In genomic region chr20:23084845-23085355, GRCh38 we compare ENCODE assay signal across 14 cellular contexts. TPM values are rescaled to one million over a fixed set of nuclear protein-coding genes. Genes with fewer than 3 reads are reported as not detected.
DNase-seq lines count a peak whose midpoint lies in the region; ATAC-seq and TF ChIP-seq lines count a peak whose summit lies in the region.
"Had no signal": no experiment of that assay in that cellular context is flagged by ENCODE, and none has a peak within 500 bp of the region (broad histone marks: within the 10 kb centered on the region; RNA-seq: fewer than 3 reads in every experiment).

No MANE protein-coding gene starts in this region.

- H3K9ac ChIP-seq in trophoblast cell (ENCODE audit: low read length) (no peak overlapping the region), H9 (ENCODE audit: extremely low read depth, insufficient read length, low read length) (no peak overlapping the region)

- H3K27me3 ChIP-seq in trophoblast cell (ENCODE audit: insufficient read depth, low read length) (no peaks in the 10 kb centered on the region), H9 (ENCODE audit: insufficient read depth, low read length) (no peaks in the 10 kb centered on the region)

- H3K23ac ChIP-seq in trophoblast cell (ENCODE audit: low read length) (no peak overlapping the region), H9 (ENCODE audit: insufficient read length, low read depth, low read length) (no peak overlapping the region)

- H3K18ac ChIP-seq in trophoblast cell (ENCODE audit: low read length) (no peak overlapping the region), H9 (ENCODE audit: insufficient read length, low read depth, low read length) (no peak overlapping the region)

- H2BK120ac ChIP-seq in trophoblast cell (ENCODE audit: insufficient read depth, low read length, poor library complexity) (no peak overlapping the region), H9 (ENCODE audit: low read depth, low read length, poor library complexity, severe bottlenecking) (no peak overlapping the region)

- H2BK12ac ChIP-seq in trophoblast cell (ENCODE audit: low read length) (no peak overlapping the region), H9 (ENCODE audit: insufficient read length, low read depth, low read length) (no peak overlapping the region)

- H3K9me3 Mint-ChIP-seq in immature natural killer cell (no peaks in the 10 kb centered on the region), H9 (no peaks in the 10 kb centered on the region)
- H3K9me3 Mint-ChIP-seq: brain; CD4-positive, CD25-positive, alpha-beta regulatory T cell; naive thymus-derived CD8-positive, alpha-beta T cell had no signal

- H3K27me3 Mint-ChIP-seq in immature natural killer cell (ENCODE audit: low read depth in 3 of 3) (peaks cover 0 to 4% (median 0%) of the 10 kb centered on the region in 3 donors), H9 (ENCODE audit: low read depth) (peaks cover 4% of the 10 kb centered on the region; the same call in 1 of the 2 replicates)

- no peaks in the 10 kb centered on the region for H3K79me1 ChIP-seq in trophoblast cell (ENCODE audit: low read length)
- H3K79me1 ChIP-seq in H9 (ENCODE audit: insufficient read depth, low read depth, low read length, poor library complexity, severe bottlenecking): no peaks in the 10 kb centered on the region

- H3K4me3 ChIP-seq in coronary artery (peak overlapping the region; percentile 71), trophoblast cell (ENCODE audit: low read depth, low read length) (peak overlapping the region; percentile 38), urinary bladder (ENCODE audit: low read depth, low read length) (peak overlapping the region; percentile 16)

- no peak overlapping the region for H2AFZ ChIP-seq in trophoblast cell (ENCODE audit: insufficient read depth, low read length, poor library complexity)
- H2AFZ ChIP-seq in H9 (ENCODE audit: low read length): no peak overlapping the region

- no peak overlapping the region for H2BK15ac ChIP-seq in H9 (ENCODE audit: low read depth, low read length)

- no peak overlapping the region for H2BK5ac ChIP-seq in trophoblast cell (ENCODE audit: low read depth, low read length, poor library complexity)
- H2BK5ac ChIP-seq in H9 (ENCODE audit: insufficient read length, low read length): no peak overlapping the region

- no peak overlapping the region for H3K4ac ChIP-seq in trophoblast cell (ENCODE audit: low read depth, low read length)
- no peak overlapping the region for H3K4ac ChIP-seq in H9 (ENCODE audit: low read depth, low read length)

- H3T11ph ChIP-seq in H9 (ENCODE audit: low read length): no peak overlapping the region

- H2BK20ac ChIP-seq in H9 (ENCODE audit: low read depth, low read length, poor library complexity, severe bottlenecking): no peak overlapping the region

- H3K36me3 Mint-ChIP-seq in immature natural killer cell (peaks cover 0 to 3% (median 1%) of the 10 kb centered on the region in 3 donors), H9 (ENCODE audit: insufficient read depth in 1 of 3, low read depth in 3 of 3) (no peaks in the 10 kb centered on the region)
- H3K36me3 Mint-ChIP-seq: brain; CD4-positive, CD25-positive, alpha-beta regulatory T cell; naive thymus-derived CD8-positive, alpha-beta T cell had no signal

- TF ChIP-seq CTCF in coronary artery (IDR thresholded peaks at IDR 0.05): no peak
- TF ChIP-seq CTCF in H9 (conservative IDR thresholded peaks at IDR 0.05): no peak

- no peaks in the 10 kb centered on the region for H4K20me1 ChIP-seq in H9 (ENCODE audit: control insufficient read depth, insufficient read depth, insufficient read length)

- H3K79me2 ChIP-seq in trophoblast cell (ENCODE audit: control insufficient read depth, insufficient read depth, low read length, poor library complexity) (no peaks in the 10 kb centered on the region), H9 (ENCODE audit: insufficient read depth, low read length) (no peaks in the 10 kb centered on the region)

- no peak for ATAC-seq in HG02759 (IDR thresholded peaks at IDR 0.05; ENCODE audit: unreplicated experiment)
- ATAC-seq: naive thymus-derived CD8-positive, alpha-beta T cell had no signal

- H4K8ac ChIP-seq in trophoblast cell (ENCODE audit: low read depth, low read length) (no peak overlapping the region), H9 (replicated peaks; ENCODE audit: insufficient read length, low read depth, low read length) (no peak overlapping the region)

- H3K4me2 ChIP-seq in trophoblast cell (ENCODE audit: low read length): no peak overlapping the region
- no peak overlapping the region for H3K4me2 ChIP-seq in H9 (ENCODE audit: insufficient read depth, insufficient read length, low read length)

- H3K27ac Mint-ChIP-seq in immature natural killer cell (peak overlapping the region; percentile 84 to 97 (median 94)), H9 (no peak overlapping the region; a peak in 1 of 7 replicates)
- H3K27ac Mint-ChIP-seq: brain; naive thymus-derived CD8-positive, alpha-beta T cell had no signal

- no CpG with 5 or more reads among the region's 24 CpGs for WGBS in trophoblast cell (ENCODE audit: extremely low coverage, insufficient coverage, insufficient read length)
- WGBS in urinary bladder: 61% methylated on average over 24 of the region's 24 CpGs
- no CpG with 5 or more reads among the region's 24 CpGs for WGBS in H9 (ENCODE audit: extremely low coverage, insufficient read length, low lambda C conversion rate)

- H3K14ac ChIP-seq in trophoblast cell (ENCODE audit: low read length) (no peak overlapping the region), H9 (ENCODE audit: insufficient read depth, low read length) (no peak overlapping the region)

- H3K56ac ChIP-seq in H9 (ENCODE audit: insufficient read length, low read depth, low read length): no peak overlapping the region

- H3K4me1 Mint-ChIP-seq in immature natural killer cell: peaks cover 68 to 74% of the 10 kb centered on the region in 2 donors
- H3K4me1 Mint-ChIP-seq in H9: peaks cover 13 to 17% of the 10 kb centered on the region in 2 experiments

- no peak overlapping the region for H4K91ac ChIP-seq in trophoblast cell (ENCODE audit: low read depth, low read length)
- H4K91ac ChIP-seq in H9 (ENCODE audit: insufficient read length, low read depth, low read length): no peak overlapping the region

- H4K5ac ChIP-seq in H9 (ENCODE audit: insufficient read length, low read depth, low read length): no peak overlapping the region

- H3K4me3 Mint-ChIP-seq in immature natural killer cell (peak overlapping the region; percentile 59 to 90 (median 71)), H9 (no peak overlapping the region)
- H3K4me3 Mint-ChIP-seq: brain; naive thymus-derived CD8-positive, alpha-beta T cell had no signal

- H3K9me3 ChIP-seq in trophoblast cell (ENCODE audit: insufficient read depth, low read depth, low read length): no peaks in the 10 kb centered on the region
- H3K9me3 ChIP-seq in H9 (ENCODE audit: control insufficient read depth, low read depth, low read length): no peaks in the 10 kb centered on the region

- H4K12ac ChIP-seq in trophoblast cell (ENCODE audit: low read depth, low read length): no peak overlapping the region

- H3K36me3 ChIP-seq in trophoblast cell (ENCODE audit: control insufficient read depth in 1 of 2, insufficient read depth in 2 of 2, low read length in 2 of 2): no peaks in the 10 kb centered on the region
- H3K36me3 ChIP-seq in urinary bladder (ENCODE audit: insufficient read depth): no peaks in the 10 kb centered on the region

- peak; percentile 72 for DNase-seq in coronary artery (ENCODE audit: low spot score)
- no peak for DNase-seq in immature natural killer cell
- DNase-seq in trophoblast cell: no peak
- DNase-seq in H9: no peak
- no peak for DNase-seq in NCI-H2171 (lab: John Stamatoyannopoulos, UW)
- DNase-seq: activated effector memory CD4-positive, alpha-beta T cell treated with anti-CD3 and anti-CD28 coated beads, Interleukin-2, amount 50 U/mL, for 16 hours; CD4-positive, CD25-positive, alpha-beta regulatory T cell; DND-41; naive thymus-derived CD8-positive, alpha-beta T cell; small intestine had no signal

- H3K27ac ChIP-seq in coronary artery: peak overlapping the region; percentile 85 to 98
- H3K27ac ChIP-seq in trophoblast cell (ENCODE audit: low read depth, low read length): no peak overlapping the region
- peak overlapping the region; percentile 59 for H3K27ac ChIP-seq in urinary bladder (ENCODE audit: low read depth)
- H3K27ac ChIP-seq in H9 (ENCODE audit: insufficient read length, low read depth, low read length): no peak overlapping the region

- H2AK5ac ChIP-seq in trophoblast cell (ENCODE audit: low read length): no peak overlapping the region
- H2AK5ac ChIP-seq in H9 (ENCODE audit: insufficient read length, low read length): no peak overlapping the region

- no peaks in the 10 kb centered on the region for H3K23me2 ChIP-seq in H9 (ENCODE audit: insufficient read length, low read depth, low read length, poor library complexity, severe bottlenecking)

- H3K4me1 ChIP-seq in trophoblast cell (ENCODE audit: control insufficient read depth in 1 of 2, insufficient read depth in 2 of 2, low read length in 2 of 2) (no peaks in the 10 kb centered on the region), urinary bladder (ENCODE audit: insufficient read depth) (no peaks in the 10 kb centered on the region), H9 (ENCODE audit: insufficient read depth, low read length) (no peaks in the 10 kb centered on the region)

RNA-seq across cellular contexts. Expression of gene CD93, which starts 1.2 kb away (rescaled TPM):
- polyA plus RNA-seq in immature natural killer cell (under 1 TPM in 2 of 3 donors, not detected in 1; 0.18 to 0.71 TPM), urinary bladder (52.6 TPM)
- polyA plus RNA-seq in trophoblast cell (2013): under 0.01 TPM in 1 of 2 replicates, not detected in the other
- total RNA-seq in urinary bladder (72.8 TPM), H9 (2021) (not detected in 2 replicates)
- total RNA-seq: SK-MEL-5 had no signal

RNA-seq across cellular contexts. Expression of gene THBD, which starts 35.4 kb away (rescaled TPM):
- polyA plus RNA-seq in immature natural killer cell: under 1 TPM; 0.16 to 0.96 (median 0.26) TPM
- polyA plus RNA-seq in trophoblast cell (2013): 0.70 and 0.90 TPM in 2 replicates
- total RNA-seq in urinary bladder: 11.1 TPM
- 55.0 TPM for polyA plus RNA-seq in urinary bladder
- total RNA-seq in H9 (2021): 0.15 and 0.28 TPM in 2 replicates
- total RNA-seq: CD4-positive, CD25-positive, alpha-beta regulatory T cell; SK-MEL-5 had no signal
- polyA plus RNA-seq: CD4-positive, CD25-positive, alpha-beta regulatory T cell; naive thymus-derived CD8-positive, alpha-beta T cell had no signal

RNA-seq across cellular contexts. Expression of gene SSTR4, which starts 49.8 kb away (rescaled TPM):
- polyA plus RNA-seq in immature natural killer cell (not detected), urinary bladder (0.06 TPM)
- not detected in 2 replicates for polyA plus RNA-seq in trophoblast cell (2013)
- total RNA-seq in urinary bladder (not detected), H9 (2021) (not detected in 2 replicates)
- total RNA-seq: CD4-positive, CD25-positive, alpha-beta regulatory T cell; naive thymus-derived CD8-positive, alpha-beta T cell; SK-MEL-5 had no signal
- polyA plus RNA-seq: CD4-positive, CD25-positive, alpha-beta regulatory T cell; naive thymus-derived CD8-positive, alpha-beta T cell had no signal

Comparison
In these comparisons a context has a peak if more than half of its experiments do, and no peak if none do; other contexts are left out.
1. H3K27ac ChIP-seq: peak in coronary artery (2 of 2) and urinary bladder (single experiment); none in trophoblast cell (single experiment) and H9 (single experiment).
2. H3K4me3 ChIP-seq: peak in every context shown above with its lines; median percentile 71 in coronary artery; 38 in trophoblast cell; 16 in urinary bladder.
3. H3K27ac Mint-ChIP-seq: peak in immature natural killer cell (6 of 6); none in H9 (0 of 3).
4. H3K4me3 Mint-ChIP-seq: peak in immature natural killer cell (5 of 5); none in H9 (0 of 2).
5. RNA of gene CD93, which starts 1.2 kb away (total RNA-seq): 72.8 TPM in urinary bladder (single experiment); not detected in H9; every median in the first group is over 10 times any median in the second.